In genomic region chr21:41631564-41632461, GRCh38 we compare ENCODE assay signal across 10 cellular contexts.
DNase-seq lines count a peak whose midpoint lies in the region; ATAC-seq and TF ChIP-seq lines count a peak whose summit lies in the region.
"Had no signal": no experiment of that assay in that cellular context is flagged by ENCODE, and none has a peak within 500 bp of the region (broad histone marks: within the 10 kb centered on the region; RNA-seq: fewer than 3 reads in every experiment).

No MANE protein-coding gene starts in this region.

- H3K4me2 ChIP-seq in H9 (ENCODE audit: insufficient read depth, insufficient read length, low read length), result no peak overlapping the region

- peaks cover 5% of the 10 kb centered on the region for H3K27me3 Mint-ChIP-seq in H9 (ENCODE audit: low read depth)
- H3K27me3 Mint-ChIP-seq in stimulated activated memory B cell treated with anti-CD40 and anti-IgM and Interleukin-4, amounts not matched to agents 10 μg/mL and 1 μg/mL and 100 μg/mL, for 72 hours, result peaks cover 46% of the 10 kb centered on the region

- H3K23ac ChIP-seq in H9 (ENCODE audit: insufficient read length, low read depth, low read length), result no peak overlapping the region

- no peak overlapping the region for H3K4ac ChIP-seq in H9 (ENCODE audit: low read depth, low read length)

- no peaks in the 10 kb centered on the region for H3K23me2 ChIP-seq in H9 (ENCODE audit: insufficient read length, low read depth, low read length, poor library complexity, severe bottlenecking)

- H3K9me3 Mint-ChIP-seq in H9, result peaks cover 0 to 7% of the 10 kb centered on the region in 2 experiments; a peak in 3 of 5 replicates
- peaks cover 10% of the 10 kb centered on the region for H3K9me3 Mint-ChIP-seq in stimulated activated memory B cell treated with anti-CD40 and anti-IgM and Interleukin-4, amounts not matched to agents 10 μg/mL and 1 μg/mL and 100 μg/mL, for 72 hours
- H3K9me3 Mint-ChIP-seq: activated CD8-positive, alpha-beta T cell treated with anti-CD3 and anti-CD28 coated beads for 36 hours had no signal

- H3K27ac Mint-ChIP-seq in H9, result peak overlapping the region in 1 of 3 experiments; percentile 60; a peak in 1 of 7 replicates
- no peak overlapping the region for H3K27ac Mint-ChIP-seq in stimulated activated memory B cell treated with anti-CD40 and anti-IgM and Interleukin-4, amounts not matched to agents 10 μg/mL and 1 μg/mL and 100 μg/mL, for 72 hours
- H3K27ac Mint-ChIP-seq: activated CD8-positive, alpha-beta T cell treated with anti-CD3 and anti-CD28 coated beads for 36 hours; nephron had no signal

- H3K9ac ChIP-seq in H9 (ENCODE audit: extremely low read depth, insufficient read length, low read length), result no peak overlapping the region

- H3K18ac ChIP-seq in H9 (ENCODE audit: insufficient read length, low read depth, low read length), result peak overlapping the region; percentile 35

- no peak overlapping the region for H2BK15ac ChIP-seq in H9 (ENCODE audit: low read depth, low read length)

- H3K36me3 Mint-ChIP-seq in H9 (ENCODE audit: insufficient read depth in 1 of 3, low read depth in 3 of 3), result no peaks in the 10 kb centered on the region; a peak in 1 of 7 replicates
- no peaks in the 10 kb centered on the region for H3K36me3 Mint-ChIP-seq in stimulated activated memory B cell treated with anti-CD40 and anti-IgM and Interleukin-4, amounts not matched to agents 10 μg/mL and 1 μg/mL and 100 μg/mL, for 72 hours

- no peak overlapping the region for H4K91ac ChIP-seq in H9 (ENCODE audit: insufficient read length, low read depth, low read length)

- no peak overlapping the region for H3K14ac ChIP-seq in H9 (ENCODE audit: insufficient read depth, low read length)

- WGBS in H9 (ENCODE audit: extremely low coverage, insufficient read length, low lambda C conversion rate), result no CpG with 5 or more reads among the region's 14 CpGs

- no peak overlapping the region for H4K8ac ChIP-seq in H9 (replicated peaks; ENCODE audit: insufficient read length, low read depth, low read length)

- no peak overlapping the region for H4K5ac ChIP-seq in H9 (ENCODE audit: insufficient read length, low read depth, low read length)

- H2AK5ac ChIP-seq in H9 (ENCODE audit: insufficient read length, low read length), result no peak overlapping the region

- no peaks in the 10 kb centered on the region for H3K27me3 ChIP-seq in H9 (ENCODE audit: insufficient read depth, low read length)
- H3K27me3 ChIP-seq: ascending aorta had no signal

- H2BK5ac ChIP-seq in H9 (ENCODE audit: insufficient read length, low read length), result no peak overlapping the region

- DNase-seq in H9 (no peak), NCI-H226 (peak; percentile 25), epithelial cell of prostate (ENCODE audit: low read depth, low spot score) (peak; percentile 60), NCI-H774 (lab: John Stamatoyannopoulos, UW) (no peak)
- DNase-seq: activated CD8-positive, alpha-beta T cell treated with anti-CD3 and anti-CD28 coated beads for 36 hours had no signal

- no peaks in the 10 kb centered on the region for H4K20me1 ChIP-seq in H9 (ENCODE audit: control insufficient read depth, insufficient read depth, insufficient read length)

- no peak overlapping the region for H3K56ac ChIP-seq in H9 (ENCODE audit: insufficient read length, low read depth, low read length)

- H3K27ac ChIP-seq in H9 (ENCODE audit: insufficient read length, low read depth, low read length), result no peak overlapping the region
- H3K27ac ChIP-seq in epithelial cell of prostate, result peak overlapping the region; percentile 73
- H3K27ac ChIP-seq: ascending aorta had no signal

- no peaks in the 10 kb centered on the region for H3K79me1 ChIP-seq in H9 (ENCODE audit: insufficient read depth, low read depth, low read length, poor library complexity, severe bottlenecking)

- peaks cover 0 to 16% of the 10 kb centered on the region in 2 experiments; a peak in 3 of 4 replicates for H3K4me1 Mint-ChIP-seq in H9
- no peaks in the 10 kb centered on the region for H3K4me1 Mint-ChIP-seq in stimulated activated memory B cell treated with anti-CD40 and anti-IgM and Interleukin-4, amounts not matched to agents 10 μg/mL and 1 μg/mL and 100 μg/mL, for 72 hours
- H3K4me1 Mint-ChIP-seq: nephron had no signal

- no peak overlapping the region for H2AFZ ChIP-seq in H9 (ENCODE audit: low read length)

- H2BK20ac ChIP-seq in H9 (ENCODE audit: low read depth, low read length, poor library complexity, severe bottlenecking), result no peak overlapping the region

- no peak overlapping the region for H2BK12ac ChIP-seq in H9 (ENCODE audit: insufficient read length, low read depth, low read length)

- no peak for TF ChIP-seq CTCF in H9 (conservative IDR thresholded peaks at IDR 0.05)

- no peaks in the 10 kb centered on the region for H3K9me3 ChIP-seq in H9 (ENCODE audit: control insufficient read depth, low read depth, low read length)
- H3K9me3 ChIP-seq: ascending aorta had no signal

- ATAC-seq in stimulated activated memory B cell treated with anti-CD40 and anti-IgM and Interleukin-4, amounts not matched to agents 10 μg/mL and 1 μg/mL and 100 μg/mL, for 72 hours, result peak; percentile 32
- no peak for ATAC-seq in HG02571 (IDR thresholded peaks at IDR 0.05; ENCODE audit: unreplicated experiment)
- ATAC-seq in HG02623 (IDR thresholded peaks at IDR 0.05; ENCODE audit: unreplicated experiment), result no peak
- ATAC-seq: activated CD8-positive, alpha-beta T cell treated with anti-CD3 and anti-CD28 coated beads for 36 hours had no signal

- no peak overlapping the region for H2BK120ac ChIP-seq in H9 (ENCODE audit: low read depth, low read length, poor library complexity, severe bottlenecking)

- no peak overlapping the region for H3K4me3 Mint-ChIP-seq in H9
- no peak overlapping the region for H3K4me3 Mint-ChIP-seq in stimulated activated memory B cell treated with anti-CD40 and anti-IgM and Interleukin-4, amounts not matched to agents 10 μg/mL and 1 μg/mL and 100 μg/mL, for 72 hours
- H3K4me3 Mint-ChIP-seq: activated CD8-positive, alpha-beta T cell treated with anti-CD3 and anti-CD28 coated beads for 36 hours; nephron had no signal

- H3T11ph ChIP-seq in H9 (ENCODE audit: low read length), result no peak overlapping the region

- H3K79me2 ChIP-seq in H9 (ENCODE audit: insufficient read depth, low read length), result no peaks in the 10 kb centered on the region

- no peaks in the 10 kb centered on the region for H3K4me1 ChIP-seq in H9 (ENCODE audit: insufficient read depth, low read length)
- H3K4me1 ChIP-seq: ascending aorta had no signal

Comparison
In these comparisons a context has a peak if more than half of its experiments do, and no peak if none do; other contexts are left out.
1. DNase-seq: peak in NCI-H226 (single experiment) and epithelial cell of prostate (single experiment); none in H9 (single experiment) and NCI-H774 (single experiment).